In the genomic region with DNA sequence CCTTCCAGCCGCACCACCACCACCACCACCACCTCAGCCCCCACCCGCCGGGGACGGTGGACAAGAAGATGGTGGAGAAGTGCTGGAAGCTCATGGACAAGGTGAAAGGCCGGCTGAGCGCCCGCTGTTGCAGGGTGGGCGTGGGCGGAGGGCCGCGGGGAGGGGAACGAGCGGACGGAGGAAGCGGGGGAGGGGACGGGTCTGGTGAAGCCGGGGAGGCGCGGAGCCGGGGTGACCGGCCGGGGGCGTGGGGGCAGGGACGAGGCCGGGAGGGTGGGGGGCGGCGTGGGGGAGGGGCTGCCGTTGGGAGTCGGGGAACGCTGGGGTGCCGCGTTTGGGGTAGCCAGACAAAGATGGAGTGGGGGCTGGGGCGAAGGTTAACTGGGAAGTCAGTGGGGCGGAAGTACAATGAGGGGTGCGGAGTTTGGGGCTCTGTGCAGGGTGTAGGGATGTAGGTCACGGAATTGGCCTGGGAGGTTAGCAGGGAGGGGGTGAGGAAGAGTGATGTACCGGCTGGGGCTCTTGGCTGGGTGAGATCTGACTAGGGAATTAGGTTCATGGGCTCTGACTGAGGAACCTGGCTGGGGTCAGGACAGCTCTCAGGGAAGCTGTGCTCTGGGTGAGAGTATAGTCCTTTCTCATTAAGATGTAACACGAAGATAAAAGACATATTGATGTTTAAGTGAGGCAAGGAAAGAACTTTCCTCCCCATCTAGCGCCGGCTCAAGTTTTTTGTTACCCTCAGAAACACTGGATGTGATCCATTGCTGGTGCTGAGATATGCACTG, we compare ENCODE assay signal across 1 cellular context.
TF ChIP-seq lines count a peak whose summit lies in the region.

No MANE protein-coding gene starts in this region.

TF ChIP-seq in SK-N-SH treated with all-trans-retinoic acid at 6 μM for 48 hours, 23 proteins besides CTCF, POLR2A, EP300 and RAD21 (continued from another document):
- TF ChIP-seq, protein P1, sequence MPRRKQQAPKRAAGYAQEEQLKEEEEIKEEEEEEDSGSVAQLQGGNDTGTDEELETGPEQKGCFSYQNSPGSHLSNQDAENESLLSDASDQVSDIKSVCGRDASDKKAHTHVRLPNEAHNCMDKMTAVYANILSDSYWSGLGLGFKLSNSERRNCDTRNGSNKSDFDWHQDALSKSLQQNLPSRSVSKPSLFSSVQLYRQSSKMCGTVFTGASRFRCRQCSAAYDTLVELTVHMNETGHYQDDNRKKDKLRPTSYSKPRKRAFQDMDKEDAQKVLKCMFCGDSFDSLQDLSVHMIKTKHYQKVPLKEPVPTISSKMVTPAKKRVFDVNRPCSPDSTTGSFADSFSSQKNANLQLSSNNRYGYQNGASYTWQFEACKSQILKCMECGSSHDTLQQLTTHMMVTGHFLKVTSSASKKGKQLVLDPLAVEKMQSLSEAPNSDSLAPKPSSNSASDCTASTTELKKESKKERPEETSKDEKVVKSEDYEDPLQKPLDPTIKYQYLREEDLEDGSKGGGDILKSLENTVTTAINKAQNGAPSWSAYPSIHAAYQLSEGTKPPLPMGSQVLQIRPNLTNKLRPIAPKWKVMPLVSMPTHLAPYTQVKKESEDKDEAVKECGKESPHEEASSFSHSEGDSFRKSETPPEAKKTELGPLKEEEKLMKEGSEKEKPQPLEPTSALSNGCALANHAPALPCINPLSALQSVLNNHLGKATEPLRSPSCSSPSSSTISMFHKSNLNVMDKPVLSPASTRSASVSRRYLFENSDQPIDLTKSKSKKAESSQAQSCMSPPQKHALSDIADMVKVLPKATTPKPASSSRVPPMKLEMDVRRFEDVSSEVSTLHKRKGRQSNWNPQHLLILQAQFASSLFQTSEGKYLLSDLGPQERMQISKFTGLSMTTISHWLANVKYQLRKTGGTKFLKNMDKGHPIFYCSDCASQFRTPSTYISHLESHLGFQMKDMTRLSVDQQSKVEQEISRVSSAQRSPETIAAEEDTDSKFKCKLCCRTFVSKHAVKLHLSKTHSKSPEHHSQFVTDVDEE (CRISPR knock-in tag; IDR thresholded peaks at IDR 0.05): no peak
- no peak for TF ChIP-seq GLIS3 (CRISPR knock-in tag; IDR thresholded peaks at IDR 0.05)
- no peak for TF ChIP-seq ARNTL (CRISPR knock-in tag; IDR thresholded peaks at IDR 0.05; ENCODE audit: borderline replicate concordance, low read depth)
- TF ChIP-seq, protein P2, sequence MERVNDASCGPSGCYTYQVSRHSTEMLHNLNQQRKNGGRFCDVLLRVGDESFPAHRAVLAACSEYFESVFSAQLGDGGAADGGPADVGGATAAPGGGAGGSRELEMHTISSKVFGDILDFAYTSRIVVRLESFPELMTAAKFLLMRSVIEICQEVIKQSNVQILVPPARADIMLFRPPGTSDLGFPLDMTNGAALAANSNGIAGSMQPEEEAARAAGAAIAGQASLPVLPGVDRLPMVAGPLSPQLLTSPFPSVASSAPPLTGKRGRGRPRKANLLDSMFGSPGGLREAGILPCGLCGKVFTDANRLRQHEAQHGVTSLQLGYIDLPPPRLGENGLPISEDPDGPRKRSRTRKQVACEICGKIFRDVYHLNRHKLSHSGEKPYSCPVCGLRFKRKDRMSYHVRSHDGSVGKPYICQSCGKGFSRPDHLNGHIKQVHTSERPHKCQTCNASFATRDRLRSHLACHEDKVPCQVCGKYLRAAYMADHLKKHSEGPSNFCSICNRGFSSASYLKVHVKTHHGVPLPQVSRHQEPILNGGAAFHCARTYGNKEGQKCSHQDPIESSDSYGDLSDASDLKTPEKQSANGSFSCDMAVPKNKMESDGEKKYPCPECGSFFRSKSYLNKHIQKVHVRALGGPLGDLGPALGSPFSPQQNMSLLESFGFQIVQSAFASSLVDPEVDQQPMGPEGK (CRISPR knock-in tag; IDR thresholded peaks at IDR 0.05; ENCODE audit: borderline replicate concordance): no peak
- TF ChIP-seq ZC3H10 (CRISPR knock-in tag; IDR thresholded peaks at IDR 0.05): no peak
